Comparison of ENCODE assay signal across 26 cellular contexts in the genomic region with DNA sequence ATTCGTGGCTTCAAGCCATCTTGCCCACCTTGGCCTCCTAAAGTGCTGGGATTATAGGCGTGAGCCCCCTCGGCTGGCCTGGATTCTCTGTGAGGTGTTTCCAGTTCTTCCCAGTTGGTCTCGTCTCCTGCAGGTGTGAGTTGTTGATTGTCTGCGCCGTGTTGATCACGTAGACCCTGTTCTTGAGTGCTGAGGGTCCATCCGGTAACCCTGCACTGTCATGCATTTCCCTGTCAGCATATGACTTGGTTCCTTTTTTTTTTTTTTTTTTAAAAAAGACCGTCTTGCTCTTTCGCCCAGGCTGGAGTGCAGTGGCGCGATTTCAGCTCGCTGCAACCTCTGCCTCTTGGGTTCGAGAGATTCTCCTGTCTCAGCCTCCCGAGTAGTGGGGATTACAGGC.
"Had no signal": no experiment of that assay in that cellular context is flagged by ENCODE, and none has a peak within 500 bp of the region (broad histone marks: within the 10 kb centered on the region; RNA-seq: fewer than 3 reads in every experiment).

No MANE protein-coding gene starts in this region.

- FAIRE-seq: astrocyte, RCC 7860 had no signal

- H3K9me3 Mint-ChIP-seq: activated CD4-positive, alpha-beta T cell treated with anti-CD3 and anti-CD28 coated beads, Interleukin-2, amount 10 ng/mL, durations not matched to agents 24 days and 14 days; activated naive CD4-positive, alpha-beta T cell treated with anti-CD3 and anti-CD28 coated beads for 36 hours; activated T-cell treated with anti-CD3 and anti-CD28 coated beads, Interleukin-2, amount 50 U/mL, for 24 hours; central memory CD8-positive, alpha-beta T cell; T-helper 1 cell treated with Interleukin-12 subunit alpha and Interleukin-12 subunit beta and Interleukin-4 antibody, amounts not matched to agents 30 μg/mL and 1 μg/mL, for 36 hours; WTC11 had no signal

- H3K27me3 Mint-ChIP-seq: activated CD4-positive, alpha-beta T cell treated with anti-CD3 and anti-CD28 coated beads, Interleukin-2, amount 10 ng/mL, durations not matched to agents 24 days and 14 days; activated CD8-positive, alpha-beta memory T cell treated with anti-CD3 and anti-CD28 coated beads, Interleukin-2, amount 10 ng/mL, durations not matched to agents 7 days and 5 days; activated naive CD8-positive, alpha-beta T cell; activated T-cell treated with anti-CD3 and anti-CD28 coated beads, Interleukin-2, amount 50 U/mL, for 24 hours; brain; central memory CD8-positive, alpha-beta T cell had no signal

- DNase-seq: activated CD4-positive, alpha-beta T cell treated with anti-CD3 and anti-CD28 coated beads for 1 hour; activated CD4-positive, alpha-beta T cell treated with anti-CD3 and anti-CD28 coated beads, Interleukin-2, amount 10 ng/mL, durations not matched to agents 24 days and 14 days; activated CD4-positive, alpha-beta T cell treated with anti-CD3 and anti-CD28 coated beads, Interleukin-2, amount 50 U/mL, for 48 hours; activated CD8-positive, alpha-beta memory T cell treated with anti-CD3 and anti-CD28 coated beads, Interleukin-2, amount 10 ng/mL, durations not matched to agents 7 days and 5 days; activated effector memory CD4-positive, alpha-beta T cell treated with anti-CD3 and anti-CD28 coated beads, Interleukin-2, amount 50 U/mL, for 16 hours; activated naive CD4-positive, alpha-beta T cell treated with anti-CD3 and anti-CD28 coated beads for 36 hours; activated T-cell treated with anti-CD3 and anti-CD28 coated beads, Interleukin-2, amount 50 U/mL, for 24 hours; amygdala; NCI-H1092; NCI-H1417; NCI-H1694; NCI-H2029; NCI-H2107; NCI-H345; NCI-H510A; NCI-H526 treated with DMSO at 0.1 percent for 48 hours; NK-92 treated with Interleukin-12 subunit alpha and Interleukin-12 subunit beta, amount 100 ng/mL, for 24 hours; SHP77; T-helper 9 cell had no signal

- H3K4me1 Mint-ChIP-seq: brain, WTC11 had no signal

- H3K36me3 Mint-ChIP-seq: activated naive CD8-positive, alpha-beta T cell; WTC11 had no signal

- ATAC-seq: activated CD8-positive, alpha-beta memory T cell treated with anti-CD3 and anti-CD28 coated beads, Interleukin-2, amount 10 ng/mL, durations not matched to agents 7 days and 5 days; WTC11 had no signal

- H3K4me3 Mint-ChIP-seq: activated CD4-positive, alpha-beta T cell treated with anti-CD3 and anti-CD28 coated beads, Interleukin-2, amount 10 ng/mL, durations not matched to agents 24 days and 14 days; activated CD8-positive, alpha-beta memory T cell treated with anti-CD3 and anti-CD28 coated beads, Interleukin-2, amount 10 ng/mL, durations not matched to agents 7 days and 5 days; activated naive CD4-positive, alpha-beta T cell treated with anti-CD3 and anti-CD28 coated beads for 36 hours; activated naive CD8-positive, alpha-beta T cell; activated T-cell treated with anti-CD3 and anti-CD28 coated beads, Interleukin-2, amount 50 U/mL, for 24 hours; brain; central memory CD8-positive, alpha-beta T cell; T-helper 1 cell treated with Interleukin-12 subunit alpha and Interleukin-12 subunit beta and Interleukin-4 antibody, amounts not matched to agents 30 μg/mL and 1 μg/mL, for 36 hours; WTC11 had no signal

- H3K27ac Mint-ChIP-seq: activated CD4-positive, alpha-beta T cell treated with anti-CD3 and anti-CD28 coated beads, Interleukin-2, amount 10 ng/mL, durations not matched to agents 24 days and 14 days; activated CD8-positive, alpha-beta memory T cell treated with anti-CD3 and anti-CD28 coated beads, Interleukin-2, amount 10 ng/mL, durations not matched to agents 7 days and 5 days; activated naive CD4-positive, alpha-beta T cell treated with anti-CD3 and anti-CD28 coated beads for 36 hours; T-helper 1 cell treated with Interleukin-12 subunit alpha and Interleukin-12 subunit beta and Interleukin-4 antibody, amounts not matched to agents 30 μg/mL and 1 μg/mL, for 36 hours had no signal
